Comparison of ENCODE assay signal across 8 cellular contexts in genomic region chr3:170154569-170155143, GRCh38. TPM values are rescaled to one million over a fixed set of nuclear protein-coding genes. Genes with fewer than 3 reads are reported as not detected.
DNase-seq lines count a peak whose midpoint lies in the region; ATAC-seq and TF ChIP-seq lines count a peak whose summit lies in the region.

No MANE protein-coding gene starts in this region.

- DNase-seq in NB4 (ENCODE audit: low read depth): peak; percentile 69
- no peak for DNase-seq in hepatocyte (ENCODE audit: low spot score)
- no peak for DNase-seq in foreskin keratinocyte
- DNase-seq in activated CD4-positive, alpha-beta T cell treated with anti-CD3 and anti-CD28 coated beads for 48 hours: no peak
- DNase-seq in NCI-H510A treated with DMSO at 0.1 percent for 48 hours (lab: John Stamatoyannopoulos, UW): no peak
- DNase-seq in WERI-Rb-1: no peak

- H4K20me1 ChIP-seq in hepatocyte (ENCODE audit: insufficient read depth, poor library complexity, severe bottlenecking): peaks cover 25% of the 10 kb centered on the region

- 66% methylated on average over 3 of the region's 3 CpGs for WGBS in hepatocyte (ENCODE audit: low lambda C conversion rate, missing lambda C conversion rate)

- no peaks in the 10 kb centered on the region for H3K9me3 ChIP-seq in hepatocyte (ENCODE audit: low read depth)
- H3K9me3 ChIP-seq in WERI-Rb-1 (ENCODE audit: severe bottlenecking): no peaks in the 10 kb centered on the region

- peak overlapping the region; percentile 17 for H3K4me3 ChIP-seq in NB4 (ENCODE audit: low read depth, low read length)
- no peak overlapping the region for H3K4me3 ChIP-seq in hepatocyte
- no peak overlapping the region for H3K4me3 ChIP-seq in WERI-Rb-1 (ENCODE audit: low read depth, low read length)

- H3K27me3 ChIP-seq in hepatocyte: no peaks in the 10 kb centered on the region
- H3K27me3 ChIP-seq in foreskin keratinocyte: no peaks in the 10 kb centered on the region
- H3K27me3 ChIP-seq in WERI-Rb-1 (ENCODE audit: insufficient read depth, low read depth, severe bottlenecking): no peaks in the 10 kb centered on the region

- peaks cover 95% of the 10 kb centered on the region for H3K79me2 ChIP-seq in hepatocyte

- TF ChIP-seq CTCF in NB4 (IDR thresholded peaks at IDR 0.05; ENCODE audit: low read depth, low read length) (no peak), hepatocyte (IDR thresholded peaks at IDR 0.05; ENCODE audit: poor library complexity) (no peak), foreskin keratinocyte (conservative IDR thresholded peaks at IDR 0.05) (no peak), WERI-Rb-1 (IDR thresholded peaks at IDR 0.05; ENCODE audit: low read depth, low read length) (no peak)

- no peak overlapping the region for H2AFZ ChIP-seq in hepatocyte

- TF ChIP-seq POLR2A in NB4 (IDR thresholded peaks at IDR 0.05; ENCODE audit: extremely low read depth, insufficient read length): no peak

- no peaks in the 10 kb centered on the region for H3K9me2 ChIP-seq in hepatocyte (replicated peaks; ENCODE audit: insufficient read depth)

- H3K4me1 ChIP-seq in hepatocyte (ENCODE audit: insufficient read depth): peaks cover 12% of the 10 kb centered on the region
- no peaks in the 10 kb centered on the region for H3K4me1 ChIP-seq in foreskin keratinocyte

- H3K4me2 ChIP-seq in hepatocyte: peak overlapping the region; percentile 38

- H3K27ac ChIP-seq in hepatocyte (peak overlapping the region; percentile 33), foreskin keratinocyte (no peak overlapping the region), WERI-Rb-1 (no peak overlapping the region)

- H3K36me3 ChIP-seq in hepatocyte (replicated peaks; ENCODE audit: insufficient read depth, low read depth) (peaks cover 4% of the 10 kb centered on the region), WERI-Rb-1 (peaks cover 9% of the 10 kb centered on the region; the same call in 1 of the 2 replicates)

- ATAC-seq in GM18861 (IDR thresholded peaks at IDR 0.05; ENCODE audit: unreplicated experiment): peak; percentile 93
- ATAC-seq in HG02588 (IDR thresholded peaks at IDR 0.05; ENCODE audit: unreplicated experiment): peak; percentile 92
- no peak for ATAC-seq in foreskin keratinocyte

RNA-seq across cellular contexts. Expression of gene PHC3, which starts 26.9 kb away (rescaled TPM):
- 36.2 and 36.6 TPM in 2 replicates for total RNA-seq in hepatocyte
- 39.8 and 39.9 TPM in 2 replicates for polyA plus RNA-seq in hepatocyte
- 15.5 and 16.3 TPM in 2 replicates for total RNA-seq in foreskin keratinocyte
- polyA plus RNA-seq in foreskin keratinocyte: 1.7 and 2.1 TPM in 2 replicates
